Comparison of ENCODE assay signal across 19 cellular contexts in genomic region chr3:29516164-29516563, GRCh38.
A peak's percentile ranks its signal among the peaks of the same experiment; 100 is the strongest.
DNase-seq lines count a peak whose midpoint lies in the region; ATAC-seq, FAIRE-seq and TF ChIP-seq lines count a peak whose summit lies in the region.
"Had no signal": no experiment of that assay in that cellular context is flagged by ENCODE, and none has a peak within 500 bp of the region (broad histone marks: within the 10 kb centered on the region; RNA-seq: fewer than 3 reads in every experiment).

No MANE protein-coding gene starts in this region.

- DNase-seq in H54 (ENCODE audit: insufficient read length, low spot score) (no peak), IMR-90 (no peak), brain microvascular endothelial cell (no peak), mesenchymal stem cell (no peak), OCI-M2 (lab: John Stamatoyannopoulos, UW; ENCODE audit: unreplicated experiment) (no peak), tibial artery (no peak)
- DNase-seq: C1 segment of cervical spinal cord, DMS79, Kasumi-1, NCI-H1105 treated with DMSO at 0.1 percent for 48 hours, NCI-H1694 treated with DMSO at 0.1 percent for 48 hours, NCI-H2107, NCI-H2227 treated with DMSO at 0.1 percent for 48 hours, NCI-H524, NCI-H82, SIG-M5 had no signal

- H3K23ac ChIP-seq in IMR-90 (ENCODE audit: low read depth, low read length), result no peak overlapping the region
- H3K23ac ChIP-seq in mesenchymal stem cell (ENCODE audit: low read length in 2 of 2), result no peak overlapping the region

- H3K36me3 ChIP-seq in IMR-90 (ENCODE audit: control insufficient read depth, insufficient read depth, low read length) (no peaks in the 10 kb centered on the region), brain microvascular endothelial cell (replicated peaks) (no peaks in the 10 kb centered on the region), mesenchymal stem cell (ENCODE audit: control insufficient read depth in 1 of 2, insufficient read depth in 2 of 2, low read depth in 1 of 2, low read length in 2 of 2) (no peaks in the 10 kb centered on the region), tibial artery (no peaks in the 10 kb centered on the region)

- peak overlapping the region; percentile 24; the same call in 1 of the 2 replicates for H2BK20ac ChIP-seq in IMR-90 (ENCODE audit: low read depth, low read length)

- peaks cover 12% of the 10 kb centered on the region for H3K9me1 ChIP-seq in IMR-90 (ENCODE audit: insufficient read depth, low read length)

- H4K5ac ChIP-seq in IMR-90 (ENCODE audit: low read depth, low read length), result no peak overlapping the region

- no peak for TF ChIP-seq POLR2A in H54 (IDR thresholded peaks at IDR 0.05; ENCODE audit: low read depth, low read length)
- no peak for TF ChIP-seq POLR2A in IMR-90 (IDR thresholded peaks at IDR 0.05; ENCODE audit: low read depth, low read length)

- H3K4me1 ChIP-seq in IMR-90 (ENCODE audit: control insufficient read depth, insufficient read depth, low read length) (peaks cover 13% of the 10 kb centered on the region; the same call in 1 of the 2 replicates), mesenchymal stem cell (ENCODE audit: control insufficient read depth, insufficient read depth, low read depth, low read length) (peaks cover 4% of the 10 kb centered on the region), tibial artery (peaks cover 0 to 71% (median 42%) of the 10 kb centered on the region in 4 donors)

- H3K79me1 ChIP-seq in IMR-90 (ENCODE audit: low read depth in 1 of 2, low read length in 2 of 2), result peaks cover 20 to 45% of the 10 kb centered on the region in 2 experiments
- H3K79me1 ChIP-seq in mesenchymal stem cell (replicated peaks; ENCODE audit: low read length, poor library complexity, severe bottlenecking), result peaks cover 12% of the 10 kb centered on the region

- no peak overlapping the region for H4K91ac ChIP-seq in IMR-90 (ENCODE audit: insufficient read depth, low read depth, low read length)
- H4K91ac ChIP-seq in mesenchymal stem cell (ENCODE audit: low read length), result peak overlapping the region; percentile 52

- H3K18ac ChIP-seq in IMR-90 (ENCODE audit: low read depth, low read length) (no peak overlapping the region; the same call in 1 of the 2 replicates), mesenchymal stem cell (ENCODE audit: low read depth in 1 of 2, low read length in 2 of 2) (peak overlapping the region in 1 of 2 experiments; percentile 86)

- peaks cover 9% of the 10 kb centered on the region; the same call in 1 of the 2 replicates for H4K20me1 ChIP-seq in IMR-90 (ENCODE audit: insufficient read depth, low read length)

- FAIRE-seq in H54 (lab: Jason Lieb, UNC), result peak; percentile 30
- FAIRE-seq: GM18507 had no signal

- H2AK9ac ChIP-seq in IMR-90 (replicated peaks; ENCODE audit: low read depth, low read length, poor library complexity), result no peak overlapping the region

- TF ChIP-seq CTCF in IMR-90 (conservative IDR thresholded peaks at IDR 0.05; ENCODE audit: low read depth, low read length), result no peak
- TF ChIP-seq CTCF in brain microvascular endothelial cell (IDR thresholded peaks at IDR 0.05; ENCODE audit: low read depth, low read length, missing control alignments), result no peak
- no peak for TF ChIP-seq CTCF in tibial artery (IDR thresholded peaks at IDR 0.05)

- no peak overlapping the region for H3K56ac ChIP-seq in IMR-90 (ENCODE audit: extremely low read depth, insufficient read depth, low read length)

- H2AFZ ChIP-seq in IMR-90 (replicated peaks; ENCODE audit: low read length, poor library complexity), result no peak overlapping the region
- H2AFZ ChIP-seq in mesenchymal stem cell (ENCODE audit: low read depth, low read length), result no peak overlapping the region

- H3K14ac ChIP-seq in IMR-90 (replicated peaks; ENCODE audit: low read depth, low read length), result peak overlapping the region; percentile 73; the same call in 1 of the 2 replicates
- no peak overlapping the region for H3K14ac ChIP-seq in mesenchymal stem cell (ENCODE audit: low read length in 2 of 2)

- H3K9me3 ChIP-seq in IMR-90 (ENCODE audit: control insufficient read depth, insufficient read depth, low read length), result no peaks in the 10 kb centered on the region
- H3K9me3 ChIP-seq in mesenchymal stem cell (ENCODE audit: control insufficient read depth, low read length), result no peaks in the 10 kb centered on the region
- no peaks in the 10 kb centered on the region for H3K9me3 ChIP-seq in tibial artery

- H3K27me3 ChIP-seq in IMR-90 (ENCODE audit: control insufficient read depth, insufficient read depth, low read length) (no peaks in the 10 kb centered on the region), brain microvascular endothelial cell (replicated peaks) (no peaks in the 10 kb centered on the region), mesenchymal stem cell (ENCODE audit: control insufficient read depth in 1 of 2, insufficient read depth in 1 of 2, low read length in 2 of 2) (no peaks in the 10 kb centered on the region), tibial artery (no peaks in the 10 kb centered on the region)

- H2BK120ac ChIP-seq in IMR-90 (ENCODE audit: low read depth, low read length) (peak overlapping the region; percentile 14; the same call in 1 of the 2 replicates), mesenchymal stem cell (ENCODE audit: low read depth, low read length) (no peak overlapping the region)

- TF ChIP-seq RAD21 in IMR-90 (IDR thresholded peaks at IDR 0.05; ENCODE audit: low read length), result no peak

- intact Hi-C loops in IMR-90 (cut with micrococcal nuclease), result loop anchor here (5.0 kb wide), 1 partner anchor 34 kb away; no protein-coding TSS in a partner anchor
- intact Hi-C loops in tibial artery (cut with DNase I; ENCODE audit: low total_unique reads), result no loop called here

- H3K4me3 ChIP-seq in IMR-90 (ENCODE audit: insufficient read depth, low read depth, low read length) (no peak overlapping the region), brain microvascular endothelial cell (ENCODE audit: low read depth, low read length) (no peak overlapping the region), mesenchymal stem cell (ENCODE audit: insufficient read depth in 1 of 2, low read depth in 1 of 2, low read length in 2 of 2) (no peak overlapping the region), tibial artery (no peak overlapping the region)

- in situ Hi-C loops in IMR-90 (cut with MboI; ENCODE audit: low sequenced_read_pairs), result no loop called here
- in situ Hi-C loops in brain microvascular endothelial cell (cut with HindIII; ENCODE audit: low pct_ligation_motif_present, low sequenced_read_pairs), result no loop called here

- no peak overlapping the region; a peak in 1 of 4 replicates for H4K8ac ChIP-seq in IMR-90 (ENCODE audit: low read depth in 2 of 2, low read length in 2 of 2)
- no peak overlapping the region for H4K8ac ChIP-seq in mesenchymal stem cell (ENCODE audit: low read length)

- dilution Hi-C loops in IMR-90 (cut with HindIII; ENCODE audit: low sequenced_read_pairs, unreplicated experiment), result no loop called here

- H2BK5ac ChIP-seq in IMR-90 (ENCODE audit: low read depth, low read length, poor library complexity, severe bottlenecking) (peak overlapping the region; percentile 31), mesenchymal stem cell (ENCODE audit: low read depth, low read length, poor library complexity, severe bottlenecking) (no peak overlapping the region)

- POLR2A ChIA-PET in IMR-90 (lab: Charles Lee; ENCODE audit: unreplicated experiment), result no interaction called here

- H2BK12ac ChIP-seq in mesenchymal stem cell (ENCODE audit: low read length in 2 of 2), result peak overlapping the region; percentile 6 to 65

- H3K9ac ChIP-seq in IMR-90 (ENCODE audit: low read depth, low read length) (no peak overlapping the region), mesenchymal stem cell (ENCODE audit: low read length) (no peak overlapping the region)

- CTCF ChIA-PET in IMR-90 (lab: Yijun Ruan, JAX), result interaction anchor here (1.3 to 1.4 kb wide), 2 partner anchors 7 to 23 kb away, joined by 3 read pairs; no protein-coding TSS in a partner anchor

- ATAC-seq in IMR-90 (ENCODE audit: low read depth) (no peak), GM21737 (IDR thresholded peaks at IDR 0.05; ENCODE audit: unreplicated experiment) (no peak)

- H3K4me2 ChIP-seq in IMR-90 (ENCODE audit: low read depth, low read length), result no peak overlapping the region
- H3K4me2 ChIP-seq in mesenchymal stem cell (ENCODE audit: low read length, poor library complexity, severe bottlenecking), result no peak overlapping the region

- H3K4ac ChIP-seq in IMR-90 (ENCODE audit: low read depth, low read length) (peak overlapping the region; percentile 26; the same call in 1 of the 2 replicates), mesenchymal stem cell (ENCODE audit: low read depth in 1 of 2, low read length in 2 of 2) (no peak overlapping the region)

- BruUV-seq in IMR-90 (replicated peaks; lab: Mats Ljungman, UMichigan), result no TSS peak

- no CpG with 5 or more reads among the region's 4 CpGs for WGBS in IMR-90 (ENCODE audit: extremely low coverage in 2 of 2, insufficient read length in 1 of 2), 2 experiments
- WGBS in mesenchymal stem cell, result 39% methylated on average over 2 of the region's 4 CpGs

- H2BK15ac ChIP-seq in IMR-90 (ENCODE audit: low read depth, low read length) (no peak overlapping the region; the same call in 2 of the 3 replicates), mesenchymal stem cell (ENCODE audit: low read depth, poor library complexity, severe bottlenecking) (no peak overlapping the region)

- H2AK5ac ChIP-seq in IMR-90 (ENCODE audit: low read depth, low read length) (peak overlapping the region; percentile 67), mesenchymal stem cell (ENCODE audit: low read length, severe bottlenecking) (no peak overlapping the region)

- no peak overlapping the region for H3K27ac ChIP-seq in IMR-90 (ENCODE audit: insufficient read depth, low read length)
- peak overlapping the region; percentile 19 for H3K27ac ChIP-seq in brain microvascular endothelial cell
- H3K27ac ChIP-seq in mesenchymal stem cell (ENCODE audit: low read length, poor library complexity, severe bottlenecking), result no peak overlapping the region
- no peak overlapping the region for H3K27ac ChIP-seq in tibial artery
- H3K27ac ChIP-seq: HL-60 had no signal

TF ChIP-seq in IMR-90, 13 proteins besides CTCF, POLR2A, EP300 and RAD21 (continues in another document):
- TF ChIP-seq USF2 (IDR thresholded peaks at IDR 0.05; ENCODE audit: low read depth, low read length), result no peak
- TF ChIP-seq CHD1 (IDR thresholded peaks at IDR 0.05; ENCODE audit: low read depth, low read length), result no peak
- no peak for TF ChIP-seq MAZ (IDR thresholded peaks at IDR 0.05; ENCODE audit: borderline replicate concordance, low read depth, low read length)
- no peak for TF ChIP-seq MAFK (IDR thresholded peaks at IDR 0.05; ENCODE audit: low read depth, low read length)
- no peak for TF ChIP-seq CEBPB (IDR thresholded peaks at IDR 0.05; ENCODE audit: low read depth, low read length)
- no peak for TF ChIP-seq SMC3 (IDR thresholded peaks at IDR 0.05; ENCODE audit: low read depth, low read length)
- no peak for TF ChIP-seq MXI1 (IDR thresholded peaks at IDR 0.05; ENCODE audit: borderline replicate concordance, low read depth, low read length)
